Comparison of ENCODE assay signal across 19 cellular contexts in genomic region chr5:109903061-109903460, GRCh38.
"Had no signal": no experiment of that assay in that cellular context is flagged by ENCODE, and none has a peak within 500 bp of the region (broad histone marks: within the 10 kb centered on the region; RNA-seq: fewer than 3 reads in every experiment).

No MANE protein-coding gene starts in this region.

- H3K4me1 Mint-ChIP-seq: memory B cell; stimulated activated effector memory CD8-positive, alpha-beta T cell treated with anti-CD3 and anti-CD28 coated beads, Interleukin-12 subunit alpha, Interleukin-12 subunit beta, amount 100 ng/mL, for 72 hours had no signal

- ATAC-seq: heart right ventricle; mucosa of descending colon; naive thymus-derived CD4-positive, alpha-beta T cell; natural killer cell treated with Interleukin-12 subunit alpha and Interleukin-12 subunit beta and Interleukin-15 and Interleukin-18, amount 100 ng/mL, for 72 hours; sciatic nerve; stimulated activated effector memory CD8-positive, alpha-beta T cell treated with anti-CD3 and anti-CD28 coated beads, Interleukin-12 subunit alpha, Interleukin-12 subunit beta, amount 100 ng/mL, for 72 hours; upper lobe of right lung had no signal

- H3K36me3 Mint-ChIP-seq: memory B cell; natural killer cell treated with Interleukin-12 subunit alpha and Interleukin-12 subunit beta and Interleukin-15 and Interleukin-18, amount 100 ng/mL, for 72 hours; stimulated activated effector memory CD8-positive, alpha-beta T cell treated with anti-CD3 and anti-CD28 coated beads, Interleukin-12 subunit alpha, Interleukin-12 subunit beta, amount 100 ng/mL, for 72 hours had no signal

- H3K9me3 Mint-ChIP-seq: memory B cell; neural crest cell; stimulated activated naive CD8-positive, alpha-beta T cell treated with anti-CD3 and anti-CD28 coated beads, Interleukin-15, Interleukin-2, amounts not matched to agents 100 ng/mL and 50 ng/mL, for 24 hours had no signal

- H3K27ac Mint-ChIP-seq: memory B cell; natural killer cell treated with Interleukin-12 subunit alpha and Interleukin-12 subunit beta and Interleukin-15 and Interleukin-18, amount 100 ng/mL, for 72 hours; progenitor cell of endocrine pancreas; stimulated activated effector memory CD8-positive, alpha-beta T cell treated with anti-CD3 and anti-CD28 coated beads, Interleukin-12 subunit alpha, Interleukin-12 subunit beta, amount 100 ng/mL, for 72 hours; stimulated activated naive CD8-positive, alpha-beta T cell treated with anti-CD3 and anti-CD28 coated beads, Interleukin-15, Interleukin-2, amounts not matched to agents 100 ng/mL and 50 ng/mL, for 24 hours had no signal

- H3K4me3 Mint-ChIP-seq: memory B cell; naive thymus-derived CD4-positive, alpha-beta T cell; natural killer cell treated with Interleukin-12 subunit alpha and Interleukin-12 subunit beta and Interleukin-15 and Interleukin-18, amount 100 ng/mL, for 72 hours; neural crest cell; stimulated activated effector memory CD8-positive, alpha-beta T cell treated with anti-CD3 and anti-CD28 coated beads, Interleukin-12 subunit alpha, Interleukin-12 subunit beta, amount 100 ng/mL, for 72 hours; stimulated activated naive CD8-positive, alpha-beta T cell treated with anti-CD3 and anti-CD28 coated beads, Interleukin-15, Interleukin-2, amounts not matched to agents 100 ng/mL and 50 ng/mL, for 24 hours had no signal

- H3K27me3 Mint-ChIP-seq: progenitor cell of endocrine pancreas; stimulated activated naive CD8-positive, alpha-beta T cell treated with anti-CD3 and anti-CD28 coated beads, Interleukin-15, Interleukin-2, amounts not matched to agents 100 ng/mL and 50 ng/mL, for 24 hours had no signal

- DNase-seq: heart right ventricle; islet precursor cell; left ventricle myocardium inferior; midbrain; mucosa of descending colon; naive thymus-derived CD4-positive, alpha-beta T cell; nucleus accumbens; stimulated activated CD4-positive, alpha-beta T cell treated with anti-CD3 and anti-CD28 coated beads, Interleukin-4, amount 100 ng/mL, for 24 hours; stimulated activated naive CD4-positive, alpha-beta T cell; tibial artery; trophoblast cell; upper lobe of right lung had no signal
